In the genomic region with DNA sequence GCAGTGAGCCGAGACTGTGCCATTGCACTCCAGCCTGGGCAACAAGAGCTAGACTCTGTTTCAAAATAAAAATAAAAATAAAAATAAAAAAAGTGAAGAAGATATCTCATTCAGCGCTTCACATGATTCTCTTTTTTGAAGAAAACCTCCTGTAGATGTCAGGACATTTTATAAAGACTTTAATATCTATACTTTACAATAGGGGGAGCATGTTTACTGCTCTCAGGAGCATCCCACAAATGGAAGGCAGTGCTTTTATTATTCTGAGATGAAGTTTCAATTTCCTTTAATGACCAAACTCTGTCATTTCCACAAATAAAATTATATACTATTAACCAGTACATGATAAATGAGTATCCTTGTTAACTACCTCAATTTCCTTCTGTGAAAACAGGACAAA, we compare ENCODE assay signal across 26 cellular contexts.
"Had no signal": no experiment of that assay in that cellular context is flagged by ENCODE, and none has a peak within 500 bp of the region (broad histone marks: within the 10 kb centered on the region; RNA-seq: fewer than 3 reads in every experiment).

No MANE protein-coding gene starts in this region.

- H3K4me3 ChIP-seq: Peyer's patch had no signal

- DNase-seq: activated CD4-positive, alpha-beta memory T cell treated with anti-CD3 and anti-CD28 coated beads for 36 hours; activated CD4-positive, alpha-beta T cell treated with anti-CD3 and anti-CD28 coated beads for 1 hour; activated CD4-positive, alpha-beta T cell treated with anti-CD3 and anti-CD28 coated beads, Interleukin-2, amount 10 ng/mL, durations not matched to agents 7 days and 5 days; activated CD8-positive, alpha-beta memory T cell treated with anti-CD3 and anti-CD28 coated beads for 24 hours; activated effector memory CD4-positive, alpha-beta T cell treated with anti-CD3 and anti-CD28 coated beads, Interleukin-2, amount 50 U/mL, for 16 hours; activated naive CD4-positive, alpha-beta T cell treated with anti-CD3 and anti-CD28 coated beads, Interleukin-2, amount 10 ng/mL, durations not matched to agents 7 days and 5 days; activated naive CD8-positive, alpha-beta T cell treated with anti-CD3 and anti-CD28 coated beads for 36 hours; activated T-cell treated with anti-CD3 and anti-CD28 coated beads, Interleukin-2, amount 50 U/mL, for 4 hours; caudate nucleus; KG1; NCI-H1092; NCI-H1417 treated with DMSO at 0.1 percent for 48 hours; NCI-H1694; NCI-H2029; NCI-H2107; NCI-H2171 treated with DMSO at 0.1 percent for 48 hours; NCI-H226; NCI-H526; NCI-H82; NK-92 treated with Interleukin-12 subunit alpha and Interleukin-12 subunit beta, amount 100 ng/mL, for 24 hours; Peyer's patch; SHP77 treated with DMSO at 0.1 percent for 48 hours; T-helper 17 cell; T-helper 9 cell had no signal

- H3K27ac ChIP-seq: Peyer's patch, RWPE1 had no signal

- H3K9me3 ChIP-seq: Peyer's patch had no signal

- ATAC-seq: activated T-cell treated with anti-CD3 and anti-CD28 coated beads, Interleukin-2, amount 50 U/mL, for 4 hours; T-helper 17 cell; WTC11 had no signal

- H3K27me3 ChIP-seq: Peyer's patch had no signal
